In the genomic region with DNA sequence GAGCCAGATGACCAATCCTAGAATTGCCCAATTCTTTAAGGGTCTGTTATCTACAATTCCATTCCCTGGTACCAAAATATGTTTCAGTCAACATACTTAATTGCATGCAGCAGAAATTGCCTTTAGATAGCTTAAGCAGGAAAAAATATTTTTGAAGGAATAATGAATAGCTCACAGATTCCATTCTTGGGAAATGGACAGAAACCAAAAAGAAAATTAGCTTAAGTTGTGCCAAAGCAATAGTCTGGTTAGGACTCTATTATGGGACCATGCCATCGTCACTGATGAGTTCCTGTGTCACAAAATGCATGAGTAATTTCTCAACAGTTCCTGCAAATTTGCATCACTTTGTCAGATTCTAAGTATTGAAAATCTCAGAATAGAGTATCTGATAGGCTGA, we compare ENCODE assay signal across 18 cellular contexts. TPM values are rescaled to one million over a fixed set of nuclear protein-coding genes. Genes with fewer than 3 reads are reported as not detected.
DNase-seq lines count a peak whose midpoint lies in the region; ATAC-seq and TF ChIP-seq lines count a peak whose summit lies in the region.
"Had no signal": no experiment of that assay in that cellular context is flagged by ENCODE, and none has a peak within 500 bp of the region (broad histone marks: within the 10 kb centered on the region; RNA-seq: fewer than 3 reads in every experiment).

No MANE protein-coding gene starts in this region.

- H3K27me3 ChIP-seq in BLaER1 = no peaks in the 10 kb centered on the region

- H3K27ac Mint-ChIP-seq in activated naive CD8-positive, alpha-beta T cell treated with anti-CD3 and anti-CD28 coated beads for 36 hours = no peak overlapping the region
- H3K27ac Mint-ChIP-seq: CD14-positive monocyte; CD4-positive, alpha-beta memory T cell; HFFc6 had no signal

- peaks cover 6% of the 10 kb centered on the region for H3K27me3 Mint-ChIP-seq in activated naive CD8-positive, alpha-beta T cell treated with anti-CD3 and anti-CD28 coated beads for 36 hours

- no peak for ATAC-seq in mucosa of descending colon
- no peak for ATAC-seq in HG03521 (IDR thresholded peaks at IDR 0.05; ENCODE audit: unreplicated experiment)

- H3K4me3 Mint-ChIP-seq in activated naive CD8-positive, alpha-beta T cell treated with anti-CD3 and anti-CD28 coated beads for 36 hours = no peak overlapping the region
- H3K4me3 Mint-ChIP-seq: CD14-positive monocyte; CD4-positive, alpha-beta memory T cell; HFFc6 had no signal

- no peaks in the 10 kb centered on the region for H4K20me1 ChIP-seq in BLaER1

- no peak for TF ChIP-seq CTCF in AG10803 (conservative IDR thresholded peaks at IDR 0.05; ENCODE audit: low read length)
- no peak for TF ChIP-seq CTCF in mucosa of descending colon (IDR thresholded peaks at IDR 0.05)

- no peaks in the 10 kb centered on the region for H3K36me3 Mint-ChIP-seq in activated naive CD8-positive, alpha-beta T cell treated with anti-CD3 and anti-CD28 coated beads for 36 hours
- H3K36me3 Mint-ChIP-seq: CD14-positive monocyte; CD4-positive, alpha-beta memory T cell had no signal

- H3K36me3 ChIP-seq in BLaER1 (no peaks in the 10 kb centered on the region), mucosa of descending colon (ENCODE audit: low read depth) (no peaks in the 10 kb centered on the region)
- H3K36me3 ChIP-seq: HAP-1 had no signal

- H3K9me3 Mint-ChIP-seq in activated naive CD8-positive, alpha-beta T cell treated with anti-CD3 and anti-CD28 coated beads for 36 hours = peaks cover 1% of the 10 kb centered on the region
- H3K9me3 Mint-ChIP-seq: HFFc6 had no signal

- H3K4me1 ChIP-seq in BLaER1 (peaks cover 11% of the 10 kb centered on the region), mucosa of descending colon (ENCODE audit: low read depth) (no peaks in the 10 kb centered on the region)
- H3K4me1 ChIP-seq: HAP-1 had no signal

- H3K27ac ChIP-seq in BLaER1 = no peak overlapping the region

- DNase-seq in AG10803 (ENCODE audit: low read depth) = peak; percentile 66
- peak; percentile 43 for DNase-seq in amniotic epithelial cell (ENCODE audit: low read depth)
- DNase-seq in fibroblast of gingiva (ENCODE audit: low read depth) = peak; percentile 28
- no peak for DNase-seq in mucosa of descending colon
- DNase-seq in NCI-H748 (lab: John Stamatoyannopoulos, UW; ENCODE audit: unreplicated experiment) = no peak
- no peak for DNase-seq in activated naive CD8-positive, alpha-beta T cell treated with anti-CD3 and anti-CD28 coated beads for 36 hours
- DNase-seq: Calu3; CD4-positive, alpha-beta memory T cell; COR-L47; DMS53; DND-41; GOT3; HFFc6 had no signal

- H3K4me3 ChIP-seq in AG10803 (ENCODE audit: low read length) = no peak overlapping the region
- no peak overlapping the region for H3K4me3 ChIP-seq in BLaER1
- no peak overlapping the region for H3K4me3 ChIP-seq in mucosa of descending colon
- H3K4me3 ChIP-seq: HAP-1 had no signal

- peak overlapping the region; percentile 20 for H3K4me2 ChIP-seq in BLaER1

- no peak overlapping the region for H3K9ac ChIP-seq in BLaER1

- intact Hi-C loops in mucosa of descending colon (cut with DNase I, micrococcal nuclease) = no loop called here

- no peaks in the 10 kb centered on the region for H3K4me1 Mint-ChIP-seq in activated naive CD8-positive, alpha-beta T cell treated with anti-CD3 and anti-CD28 coated beads for 36 hours
- H3K4me1 Mint-ChIP-seq: CD14-positive monocyte; CD4-positive, alpha-beta memory T cell had no signal

- H3K9me3 ChIP-seq in BLaER1 (no peaks in the 10 kb centered on the region), mucosa of descending colon (no peaks in the 10 kb centered on the region)
- H3K9me3 ChIP-seq: HAP-1 had no signal

RNA-seq across cellular contexts. Expression of gene ACTBL2, which starts 12.3 kb away (rescaled TPM):
- not detected for total RNA-seq in mucosa of descending colon
- not detected for total RNA-seq in activated naive CD8-positive, alpha-beta T cell treated with anti-CD3 and anti-CD28 coated beads for 36 hours
- total RNA-seq: A172; CD4-positive, alpha-beta memory T cell; HFFc6 had no signal

Comparison
In these comparisons a context has a peak if more than half of its experiments do, and no peak if none do; other contexts are left out.
1. DNase-seq: peak in AG10803 (single experiment), amniotic epithelial cell (single experiment) and fibroblast of gingiva (single experiment); none in mucosa of descending colon (0 of 3), NCI-H748 (single experiment) and activated naive CD8-positive, alpha-beta T cell treated with anti-CD3 and anti-CD28 coated beads for 36 hours (single experiment).